Comparison of ENCODE assay signal across 8 cellular contexts in genomic region chr11:47768090-47768620, GRCh38. TPM values are rescaled to one million over a fixed set of nuclear protein-coding genes. Genes with fewer than 3 reads are reported as not detected.
DNase-seq lines count a peak whose midpoint lies in the region; ATAC-seq, FAIRE-seq and TF ChIP-seq lines count a peak whose summit lies in the region.

No MANE protein-coding gene starts in this region.

- H3K27ac Mint-ChIP-seq in activated CD8-positive, alpha-beta T cell treated with anti-CD3 and anti-CD28 coated beads, Interleukin-2, amount 10 ng/mL, durations not matched to agents 7 days and 5 days, result peak overlapping the region; percentile 100

- POLR2A ChIA-PET in activated CD8-positive, alpha-beta T cell treated with anti-CD3 and anti-CD28 coated beads, Interleukin-2, amount 10 ng/mL, durations not matched to agents 7 days and 5 days (lab: Charles Lee), result interaction anchor here (0.6 to 1.1 kb wide), 10 partner anchors 11 to 1419 kb away, joined by 3 to 4 read pairs (median 3); partner anchors contain the start of genes AGBL2, ARHGAP1 and ZNF408

- DNase-seq in GM12892 (ENCODE audit: insufficient read length) (no peak), NCI-H2196 (lab: John Stamatoyannopoulos, UW; ENCODE audit: unreplicated experiment) (peak; percentile 83), midbrain (lab: John Stamatoyannopoulos, UW) (peak; percentile 76), stomach (peak; percentile 49)
- peak; percentile 40 for DNase-seq in activated CD8-positive, alpha-beta T cell treated with anti-CD3 and anti-CD28 coated beads, Interleukin-2, amount 10 ng/mL, durations not matched to agents 7 days and 5 days

- no peaks in the 10 kb centered on the region for H3K9me3 ChIP-seq in esophagus (ENCODE audit: control insufficient read depth in 2 of 2, insufficient read depth in 1 of 2, low read depth in 1 of 2, low read length in 1 of 2)
- H3K9me3 ChIP-seq in stomach, result no peaks in the 10 kb centered on the region

- H3K4me1 ChIP-seq in esophagus (ENCODE audit: control insufficient read depth in 2 of 2, insufficient read depth in 2 of 2, low read length in 1 of 2), result peaks cover 0 to 2% of the 10 kb centered on the region in 2 donors
- H3K4me1 ChIP-seq in stomach, result peaks cover 12 to 41% (median 30%) of the 10 kb centered on the region in 4 donors

- peak overlapping the region; percentile 100 for H3K27ac ChIP-seq in 22Rv1
- peak overlapping the region; percentile 96 to 98 for H3K27ac ChIP-seq in esophagus (ENCODE audit: low read depth in 2 of 2, low read length in 1 of 2)
- peak overlapping the region; percentile 93 to 100 (median 99) for H3K27ac ChIP-seq in stomach

- ATAC-seq in activated CD8-positive, alpha-beta T cell treated with anti-CD3 and anti-CD28 coated beads, Interleukin-2, amount 10 ng/mL, durations not matched to agents 7 days and 5 days, result no peak
- no peak for ATAC-seq in GM18907 (IDR thresholded peaks at IDR 0.05; ENCODE audit: unreplicated experiment)

- no peaks in the 10 kb centered on the region for H3K27me3 Mint-ChIP-seq in activated CD8-positive, alpha-beta T cell treated with anti-CD3 and anti-CD28 coated beads, Interleukin-2, amount 10 ng/mL, durations not matched to agents 7 days and 5 days (ENCODE audit: low read depth)

- H3K27me3 ChIP-seq in esophagus (ENCODE audit: control insufficient read depth in 1 of 2, insufficient read depth in 2 of 2, low read length in 2 of 2) (no peaks in the 10 kb centered on the region), stomach (no peaks in the 10 kb centered on the region)

- WGBS in esophagus, 2 donors, result 3 to 5% methylated on average over 12 of the region's 12 CpGs
- 3 to 4% (median 4%) methylated on average over 12 of the region's 12 CpGs for WGBS in stomach, 5 donors

- H3K36me3 ChIP-seq in esophagus (ENCODE audit: control insufficient read depth in 2 of 2, insufficient read depth in 2 of 2, low read length in 1 of 2) (no peaks in the 10 kb centered on the region), stomach (peaks cover 10 to 21% (median 17%) of the 10 kb centered on the region in 4 donors)

- no peak for FAIRE-seq in GM12892 (lab: Jason Lieb, UNC)

- peak overlapping the region; percentile 95 for H3K4me3 Mint-ChIP-seq in activated CD8-positive, alpha-beta T cell treated with anti-CD3 and anti-CD28 coated beads, Interleukin-2, amount 10 ng/mL, durations not matched to agents 7 days and 5 days

- no peaks in the 10 kb centered on the region for H3K9me3 Mint-ChIP-seq in activated CD8-positive, alpha-beta T cell treated with anti-CD3 and anti-CD28 coated beads, Interleukin-2, amount 10 ng/mL, durations not matched to agents 7 days and 5 days (ENCODE audit: insufficient read depth)

- H3K36me3 Mint-ChIP-seq in activated CD8-positive, alpha-beta T cell treated with anti-CD3 and anti-CD28 coated beads, Interleukin-2, amount 10 ng/mL, durations not matched to agents 7 days and 5 days (ENCODE audit: low read depth), result peaks cover 24% of the 10 kb centered on the region

- TF ChIP-seq EP300 in stomach (IDR thresholded peaks at IDR 0.05), result no peak

- H3K4me3 ChIP-seq in esophagus (ENCODE audit: low read depth in 1 of 2, low read length in 2 of 2) (peak overlapping the region; percentile 51 to 59), stomach (peak overlapping the region; percentile 48 to 94 (median 70))

- peak; percentile 6; the same call in 1 of the 2 replicates for TF ChIP-seq POLR2A in GM12892 (IDR thresholded peaks at IDR 0.05; ENCODE audit: low read depth, low read length)
- TF ChIP-seq POLR2A in stomach (IDR thresholded peaks at IDR 0.05), result peak in 2 of 4 donors; percentile 41 to 57

- H3K4me1 Mint-ChIP-seq in activated CD8-positive, alpha-beta T cell treated with anti-CD3 and anti-CD28 coated beads, Interleukin-2, amount 10 ng/mL, durations not matched to agents 7 days and 5 days (ENCODE audit: low read depth), result peaks cover 28% of the 10 kb centered on the region

- CTCF ChIA-PET in activated CD8-positive, alpha-beta T cell treated with anti-CD3 and anti-CD28 coated beads, Interleukin-2, amount 10 ng/mL, durations not matched to agents 7 days and 5 days (lab: Charles Lee), result interaction anchor here (2.2 kb wide), 1 partner anchor 10 kb away, joined by 8 read pairs; no protein-coding TSS in a partner anchor

- intact Hi-C loops in stomach (cut with DNase I; ENCODE audit: low total_unique reads), result no loop called here

- no peak for TF ChIP-seq CTCF in 22Rv1 (IDR thresholded peaks at IDR 0.05)
- no peak for TF ChIP-seq CTCF in stomach (IDR thresholded peaks at IDR 0.05)

RNA-seq across cellular contexts. Expression of gene FNBP4, which starts 1.0 kb away (rescaled TPM):
- polyA plus RNA-seq in GM12892 (2012; ENCODE audit: missing spikeins), result 72.0 TPM
- total RNA-seq in activated CD8-positive, alpha-beta T cell treated with anti-CD3 and anti-CD28 coated beads, Interleukin-2, amount 10 ng/mL, durations not matched to agents 7 days and 5 days, result 100 to 1,000 TPM; 129 to 136 TPM
- polyA plus RNA-seq in esophagus (10 to 100 TPM; 35.3 to 41.2 TPM), stomach (10 to 100 TPM; 10.6 to 29.4 (median 17.9) TPM)
- total RNA-seq in stomach, result 100 to 1,000 TPM in 4 of 5 donors, 10 to 100 TPM in 1; 96.2 to 487 (median 202) TPM

RNA-seq across cellular contexts. Expression of gene AGBL2, which starts 53.0 kb away (rescaled TPM):
- polyA plus RNA-seq in GM12892 (2012; ENCODE audit: missing spikeins), result 4.9 TPM
- total RNA-seq in activated CD8-positive, alpha-beta T cell treated with anti-CD3 and anti-CD28 coated beads, Interleukin-2, amount 10 ng/mL, durations not matched to agents 7 days and 5 days, result 1 to 10 TPM; 5.6 to 7.8 TPM
- polyA plus RNA-seq in esophagus (1 to 10 TPM in 1 of 2 donors, under 1 TPM in 1; 0.69 to 1.7 TPM), stomach (under 1 TPM in 2 of 3 donors, not detected in 1; 0.56 to 0.90 TPM)
- 10 to 100 TPM in 1 of 5 donors, 1 to 10 TPM in 1, under 1 TPM in 1, not detected in 2; 0.92 to 11.7 (median 9.9) TPM for total RNA-seq in stomach
